Comparison of ENCODE assay signal across 1 cellular context in the genomic region with DNA sequence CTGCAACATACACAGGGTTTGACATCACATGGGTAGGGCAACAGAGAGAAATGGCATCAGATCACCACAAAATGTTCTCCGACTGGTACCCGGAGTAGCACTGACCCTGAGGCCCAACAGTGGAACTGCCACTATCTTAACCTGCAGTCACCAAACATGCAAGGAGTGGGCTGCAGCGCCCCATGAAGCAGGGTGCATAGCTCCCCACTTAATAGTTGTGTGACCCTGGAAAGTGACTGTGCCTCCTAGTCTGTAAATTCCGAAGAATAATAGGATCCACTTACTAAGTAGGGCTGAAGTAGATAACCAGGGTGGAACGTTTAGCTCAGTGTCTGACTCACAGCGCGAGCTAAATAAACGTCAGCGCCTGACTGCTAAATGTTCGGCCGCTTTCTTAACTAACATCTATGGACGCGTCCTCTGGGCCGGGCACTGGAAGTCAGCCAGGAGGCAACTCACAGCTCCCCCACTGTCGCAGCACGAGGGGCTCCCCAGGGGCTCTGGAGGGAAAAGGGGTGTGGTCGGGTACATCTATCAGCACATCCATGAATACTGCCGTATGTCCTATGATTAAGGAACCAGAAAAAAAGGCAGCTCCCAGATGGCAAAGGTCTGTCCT.
A peak's percentile ranks its signal among the peaks of the same experiment; 100 is the strongest.
TF ChIP-seq lines count a peak whose summit lies in the region.

No MANE protein-coding gene starts in this region.

TF ChIP-seq in HepG2, 621 proteins besides CTCF, POLR2A, EP300 and RAD21 (continues in another document):
- TF ChIP-seq REXO4 (CRISPR knock-in tag; IDR thresholded peaks at IDR 0.05; ENCODE audit: borderline replicate concordance) (no peak), ZNF30 (CRISPR knock-in tag; IDR thresholded peaks at IDR 0.05) (0 out of 2 replicates have a peak, but pooled peaks have one; percentile 3), ZFP36L1 (CRISPR knock-in tag; IDR thresholded peaks at IDR 0.05) (no peak), FOXJ3 (CRISPR knock-in tag; IDR thresholded peaks at IDR 0.05; ENCODE audit: borderline replicate concordance) (0 out of 2 replicates have a peak, but pooled peaks have one; percentile 19), ZNF367 (CRISPR knock-in tag; IDR thresholded peaks at IDR 0.05; ENCODE audit: borderline replicate concordance) (no peak), ZFP36L2 (CRISPR knock-in tag; IDR thresholded peaks at IDR 0.05) (no peak), MBNL3 (CRISPR knock-in tag; conservative IDR thresholded peaks at IDR 0.05) (no peak), ZNF567 (CRISPR knock-in tag; IDR thresholded peaks at IDR 0.05; ENCODE audit: borderline replicate concordance) (no peak), ZNF296 (CRISPR knock-in tag; conservative IDR thresholded peaks at IDR 0.05) (no peak), SPEN (CRISPR knock-in tag; IDR thresholded peaks at IDR 0.05; ENCODE audit: low read depth) (no peak), ZNF780A (CRISPR knock-in tag; IDR thresholded peaks at IDR 0.05) (0 out of 2 replicates have a peak, but pooled peaks have one; percentile 4), ETV6 (CRISPR knock-in tag; conservative IDR thresholded peaks at IDR 0.05) (no peak), ELF3 (CRISPR knock-in tag; IDR thresholded peaks at IDR 0.05) (no peak), FOXC1 (CRISPR knock-in tag; IDR thresholded peaks at IDR 0.05; ENCODE audit: borderline replicate concordance) (no peak; the same call in 1 of the 2 replicates), ZIK1 (CRISPR knock-in tag; IDR thresholded peaks at IDR 0.05; ENCODE audit: borderline replicate concordance, low read depth) (no peak)
- TF ChIP-seq, protein P1, sequence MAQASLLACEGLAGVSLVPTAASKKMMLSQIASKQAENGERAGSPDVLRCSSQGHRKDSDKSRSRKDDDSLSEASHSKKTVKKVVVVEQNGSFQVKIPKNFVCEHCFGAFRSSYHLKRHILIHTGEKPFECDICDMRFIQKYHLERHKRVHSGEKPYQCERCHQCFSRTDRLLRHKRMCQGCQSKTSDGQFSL (CRISPR knock-in tag; IDR thresholded peaks at IDR 0.05), result 0 out of 2 replicates have a peak, but pooled peaks have one; percentile 50
- TF ChIP-seq, protein P2, sequence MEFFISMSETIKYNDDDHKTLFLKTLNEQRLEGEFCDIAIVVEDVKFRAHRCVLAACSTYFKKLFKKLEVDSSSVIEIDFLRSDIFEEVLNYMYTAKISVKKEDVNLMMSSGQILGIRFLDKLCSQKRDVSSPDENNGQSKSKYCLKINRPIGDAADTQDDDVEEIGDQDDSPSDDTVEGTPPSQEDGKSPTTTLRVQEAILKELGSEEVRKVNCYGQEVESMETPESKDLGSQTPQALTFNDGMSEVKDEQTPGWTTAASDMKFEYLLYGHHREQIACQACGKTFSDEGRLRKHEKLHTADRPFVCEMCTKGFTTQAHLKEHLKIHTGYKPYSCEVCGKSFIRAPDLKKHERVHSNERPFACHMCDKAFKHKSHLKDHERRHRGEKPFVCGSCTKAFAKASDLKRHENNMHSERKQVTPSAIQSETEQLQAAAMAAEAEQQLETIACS (CRISPR knock-in tag; IDR thresholded peaks at IDR 0.05), result no peak
- TF ChIP-seq, protein P3, sequence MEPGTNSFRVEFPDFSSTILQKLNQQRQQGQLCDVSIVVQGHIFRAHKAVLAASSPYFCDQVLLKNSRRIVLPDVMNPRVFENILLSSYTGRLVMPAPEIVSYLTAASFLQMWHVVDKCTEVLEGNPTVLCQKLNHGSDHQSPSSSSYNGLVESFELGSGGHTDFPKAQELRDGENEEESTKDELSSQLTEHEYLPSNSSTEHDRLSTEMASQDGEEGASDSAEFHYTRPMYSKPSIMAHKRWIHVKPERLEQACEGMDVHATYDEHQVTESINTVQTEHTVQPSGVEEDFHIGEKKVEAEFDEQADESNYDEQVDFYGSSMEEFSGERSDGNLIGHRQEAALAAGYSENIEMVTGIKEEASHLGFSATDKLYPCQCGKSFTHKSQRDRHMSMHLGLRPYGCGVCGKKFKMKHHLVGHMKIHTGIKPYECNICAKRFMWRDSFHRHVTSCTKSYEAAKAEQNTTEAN (CRISPR knock-in tag; conservative IDR thresholded peaks at IDR 0.05), result no peak
- TF ChIP-seq, protein P4, sequence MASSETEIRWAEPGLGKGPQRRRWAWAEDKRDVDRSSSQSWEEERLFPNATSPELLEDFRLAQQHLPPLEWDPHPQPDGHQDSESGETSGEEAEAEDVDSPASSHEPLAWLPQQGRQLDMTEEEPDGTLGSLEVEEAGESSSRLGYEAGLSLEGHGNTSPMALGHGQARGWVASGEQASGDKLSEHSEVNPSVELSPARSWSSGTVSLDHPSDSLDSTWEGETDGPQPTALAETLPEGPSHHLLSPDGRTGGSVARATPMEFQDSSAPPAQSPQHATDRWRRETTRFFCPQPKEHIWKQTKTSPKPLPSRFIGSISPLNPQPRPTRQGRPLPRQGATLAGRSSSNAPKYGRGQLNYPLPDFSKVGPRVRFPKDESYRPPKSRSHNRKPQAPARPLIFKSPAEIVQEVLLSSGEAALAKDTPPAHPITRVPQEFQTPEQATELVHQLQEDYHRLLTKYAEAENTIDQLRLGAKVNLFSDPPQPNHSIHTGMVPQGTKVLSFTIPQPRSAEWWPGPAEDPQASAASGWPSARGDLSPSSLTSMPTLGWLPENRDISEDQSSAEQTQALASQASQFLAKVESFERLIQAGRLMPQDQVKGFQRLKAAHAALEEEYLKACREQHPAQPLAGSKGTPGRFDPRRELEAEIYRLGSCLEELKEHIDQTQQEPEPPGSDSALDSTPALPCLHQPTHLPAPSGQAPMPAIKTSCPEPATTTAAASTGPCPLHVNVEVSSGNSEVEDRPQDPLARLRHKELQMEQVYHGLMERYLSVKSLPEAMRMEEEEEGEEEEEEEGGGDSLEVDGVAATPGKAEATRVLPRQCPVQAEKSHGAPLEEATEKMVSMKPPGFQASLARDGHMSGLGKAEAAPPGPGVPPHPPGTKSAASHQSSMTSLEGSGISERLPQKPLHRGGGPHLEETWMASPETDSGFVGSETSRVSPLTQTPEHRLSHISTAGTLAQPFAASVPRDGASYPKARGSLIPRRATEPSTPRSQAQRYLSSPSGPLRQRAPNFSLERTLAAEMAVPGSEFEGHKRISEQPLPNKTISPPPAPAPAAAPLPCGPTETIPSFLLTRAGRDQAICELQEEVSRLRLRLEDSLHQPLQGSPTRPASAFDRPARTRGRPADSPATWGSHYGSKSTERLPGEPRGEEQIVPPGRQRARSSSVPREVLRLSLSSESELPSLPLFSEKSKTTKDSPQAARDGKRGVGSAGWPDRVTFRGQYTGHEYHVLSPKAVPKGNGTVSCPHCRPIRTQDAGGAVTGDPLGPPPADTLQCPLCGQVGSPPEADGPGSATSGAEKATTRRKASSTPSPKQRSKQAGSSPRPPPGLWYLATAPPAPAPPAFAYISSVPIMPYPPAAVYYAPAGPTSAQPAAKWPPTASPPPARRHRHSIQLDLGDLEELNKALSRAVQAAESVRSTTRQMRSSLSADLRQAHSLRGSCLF (CRISPR knock-in tag; IDR thresholded peaks at IDR 0.05; ENCODE audit: borderline replicate concordance), result no peak
- TF ChIP-seq, protein P5, sequence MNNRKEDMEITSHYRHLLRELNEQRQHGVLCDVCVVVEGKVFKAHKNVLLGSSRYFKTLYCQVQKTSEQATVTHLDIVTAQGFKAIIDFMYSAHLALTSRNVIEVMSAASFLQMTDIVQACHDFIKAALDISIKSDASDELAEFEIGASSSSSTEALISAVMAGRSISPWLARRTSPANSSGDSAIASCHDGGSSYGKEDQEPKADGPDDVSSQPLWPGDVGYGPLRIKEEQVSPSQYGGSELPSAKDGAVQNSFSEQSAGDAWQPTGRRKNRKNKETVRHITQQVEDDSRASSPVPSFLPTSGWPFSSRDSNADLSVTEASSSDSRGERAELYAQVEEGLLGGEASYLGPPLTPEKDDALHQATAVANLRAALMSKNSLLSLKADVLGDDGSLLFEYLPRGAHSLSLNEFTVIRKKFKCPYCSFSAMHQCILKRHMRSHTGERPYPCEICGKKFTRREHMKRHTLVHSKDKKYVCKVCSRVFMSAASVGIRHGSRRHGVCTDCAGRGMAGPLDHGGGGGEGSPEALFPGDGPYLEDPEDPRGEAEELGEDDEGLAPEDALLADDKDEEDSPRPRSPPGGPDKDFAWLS (CRISPR knock-in tag; IDR thresholded peaks at IDR 0.05; ENCODE audit: borderline replicate concordance), result 0 out of 2 replicates have a peak, but pooled peaks have one; percentile 8
- TF ChIP-seq, protein P6, sequence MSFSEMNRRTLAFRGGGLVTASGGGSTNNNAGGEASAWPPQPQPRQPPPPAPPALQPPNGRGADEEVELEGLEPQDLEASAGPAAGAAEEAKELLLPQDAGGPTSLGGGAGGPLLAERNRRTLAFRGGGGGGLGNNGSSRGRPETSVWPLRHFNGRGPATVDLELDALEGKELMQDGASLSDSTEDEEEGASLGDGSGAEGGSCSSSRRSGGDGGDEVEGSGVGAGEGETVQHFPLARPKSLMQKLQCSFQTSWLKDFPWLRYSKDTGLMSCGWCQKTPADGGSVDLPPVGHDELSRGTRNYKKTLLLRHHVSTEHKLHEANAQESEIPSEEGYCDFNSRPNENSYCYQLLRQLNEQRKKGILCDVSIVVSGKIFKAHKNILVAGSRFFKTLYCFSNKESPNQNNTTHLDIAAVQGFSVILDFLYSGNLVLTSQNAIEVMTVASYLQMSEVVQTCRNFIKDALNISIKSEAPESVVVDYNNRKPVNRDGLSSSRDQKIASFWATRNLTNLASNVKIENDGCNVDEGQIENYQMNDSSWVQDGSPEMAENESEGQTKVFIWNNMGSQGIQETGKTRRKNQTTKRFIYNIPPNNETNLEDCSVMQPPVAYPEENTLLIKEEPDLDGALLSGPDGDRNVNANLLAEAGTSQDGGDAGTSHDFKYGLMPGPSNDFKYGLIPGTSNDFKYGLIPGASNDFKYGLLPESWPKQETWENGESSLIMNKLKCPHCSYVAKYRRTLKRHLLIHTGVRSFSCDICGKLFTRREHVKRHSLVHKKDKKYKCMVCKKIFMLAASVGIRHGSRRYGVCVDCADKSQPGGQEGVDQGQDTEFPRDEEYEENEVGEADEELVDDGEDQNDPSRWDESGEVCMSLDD (CRISPR knock-in tag; IDR thresholded peaks at IDR 0.05; ENCODE audit: borderline replicate concordance), result no peak
- TF ChIP-seq, protein P7, sequence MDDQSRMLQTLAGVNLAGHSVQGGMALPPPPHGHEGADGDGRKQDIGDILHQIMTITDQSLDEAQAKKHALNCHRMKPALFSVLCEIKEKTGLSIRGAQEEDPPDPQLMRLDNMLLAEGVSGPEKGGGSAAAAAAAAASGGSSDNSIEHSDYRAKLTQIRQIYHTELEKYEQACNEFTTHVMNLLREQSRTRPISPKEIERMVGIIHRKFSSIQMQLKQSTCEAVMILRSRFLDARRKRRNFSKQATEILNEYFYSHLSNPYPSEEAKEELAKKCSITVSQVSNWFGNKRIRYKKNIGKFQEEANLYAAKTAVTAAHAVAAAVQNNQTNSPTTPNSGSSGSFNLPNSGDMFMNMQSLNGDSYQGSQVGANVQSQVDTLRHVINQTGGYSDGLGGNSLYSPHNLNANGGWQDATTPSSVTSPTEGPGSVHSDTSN (CRISPR knock-in tag; IDR thresholded peaks at IDR 0.05; ENCODE audit: borderline replicate concordance), result no peak
- TF ChIP-seq, protein P8, sequence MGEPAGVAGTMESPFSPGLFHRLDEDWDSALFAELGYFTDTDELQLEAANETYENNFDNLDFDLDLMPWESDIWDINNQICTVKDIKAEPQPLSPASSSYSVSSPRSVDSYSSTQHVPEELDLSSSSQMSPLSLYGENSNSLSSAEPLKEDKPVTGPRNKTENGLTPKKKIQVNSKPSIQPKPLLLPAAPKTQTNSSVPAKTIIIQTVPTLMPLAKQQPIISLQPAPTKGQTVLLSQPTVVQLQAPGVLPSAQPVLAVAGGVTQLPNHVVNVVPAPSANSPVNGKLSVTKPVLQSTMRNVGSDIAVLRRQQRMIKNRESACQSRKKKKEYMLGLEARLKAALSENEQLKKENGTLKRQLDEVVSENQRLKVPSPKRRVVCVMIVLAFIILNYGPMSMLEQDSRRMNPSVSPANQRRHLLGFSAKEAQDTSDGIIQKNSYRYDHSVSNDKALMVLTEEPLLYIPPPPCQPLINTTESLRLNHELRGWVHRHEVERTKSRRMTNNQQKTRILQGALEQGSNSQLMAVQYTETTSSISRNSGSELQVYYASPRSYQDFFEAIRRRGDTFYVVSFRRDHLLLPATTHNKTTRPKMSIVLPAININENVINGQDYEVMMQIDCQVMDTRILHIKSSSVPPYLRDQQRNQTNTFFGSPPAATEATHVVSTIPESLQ (CRISPR knock-in tag; conservative IDR thresholded peaks at IDR 0.05), result no peak
- TF ChIP-seq, protein P9, sequence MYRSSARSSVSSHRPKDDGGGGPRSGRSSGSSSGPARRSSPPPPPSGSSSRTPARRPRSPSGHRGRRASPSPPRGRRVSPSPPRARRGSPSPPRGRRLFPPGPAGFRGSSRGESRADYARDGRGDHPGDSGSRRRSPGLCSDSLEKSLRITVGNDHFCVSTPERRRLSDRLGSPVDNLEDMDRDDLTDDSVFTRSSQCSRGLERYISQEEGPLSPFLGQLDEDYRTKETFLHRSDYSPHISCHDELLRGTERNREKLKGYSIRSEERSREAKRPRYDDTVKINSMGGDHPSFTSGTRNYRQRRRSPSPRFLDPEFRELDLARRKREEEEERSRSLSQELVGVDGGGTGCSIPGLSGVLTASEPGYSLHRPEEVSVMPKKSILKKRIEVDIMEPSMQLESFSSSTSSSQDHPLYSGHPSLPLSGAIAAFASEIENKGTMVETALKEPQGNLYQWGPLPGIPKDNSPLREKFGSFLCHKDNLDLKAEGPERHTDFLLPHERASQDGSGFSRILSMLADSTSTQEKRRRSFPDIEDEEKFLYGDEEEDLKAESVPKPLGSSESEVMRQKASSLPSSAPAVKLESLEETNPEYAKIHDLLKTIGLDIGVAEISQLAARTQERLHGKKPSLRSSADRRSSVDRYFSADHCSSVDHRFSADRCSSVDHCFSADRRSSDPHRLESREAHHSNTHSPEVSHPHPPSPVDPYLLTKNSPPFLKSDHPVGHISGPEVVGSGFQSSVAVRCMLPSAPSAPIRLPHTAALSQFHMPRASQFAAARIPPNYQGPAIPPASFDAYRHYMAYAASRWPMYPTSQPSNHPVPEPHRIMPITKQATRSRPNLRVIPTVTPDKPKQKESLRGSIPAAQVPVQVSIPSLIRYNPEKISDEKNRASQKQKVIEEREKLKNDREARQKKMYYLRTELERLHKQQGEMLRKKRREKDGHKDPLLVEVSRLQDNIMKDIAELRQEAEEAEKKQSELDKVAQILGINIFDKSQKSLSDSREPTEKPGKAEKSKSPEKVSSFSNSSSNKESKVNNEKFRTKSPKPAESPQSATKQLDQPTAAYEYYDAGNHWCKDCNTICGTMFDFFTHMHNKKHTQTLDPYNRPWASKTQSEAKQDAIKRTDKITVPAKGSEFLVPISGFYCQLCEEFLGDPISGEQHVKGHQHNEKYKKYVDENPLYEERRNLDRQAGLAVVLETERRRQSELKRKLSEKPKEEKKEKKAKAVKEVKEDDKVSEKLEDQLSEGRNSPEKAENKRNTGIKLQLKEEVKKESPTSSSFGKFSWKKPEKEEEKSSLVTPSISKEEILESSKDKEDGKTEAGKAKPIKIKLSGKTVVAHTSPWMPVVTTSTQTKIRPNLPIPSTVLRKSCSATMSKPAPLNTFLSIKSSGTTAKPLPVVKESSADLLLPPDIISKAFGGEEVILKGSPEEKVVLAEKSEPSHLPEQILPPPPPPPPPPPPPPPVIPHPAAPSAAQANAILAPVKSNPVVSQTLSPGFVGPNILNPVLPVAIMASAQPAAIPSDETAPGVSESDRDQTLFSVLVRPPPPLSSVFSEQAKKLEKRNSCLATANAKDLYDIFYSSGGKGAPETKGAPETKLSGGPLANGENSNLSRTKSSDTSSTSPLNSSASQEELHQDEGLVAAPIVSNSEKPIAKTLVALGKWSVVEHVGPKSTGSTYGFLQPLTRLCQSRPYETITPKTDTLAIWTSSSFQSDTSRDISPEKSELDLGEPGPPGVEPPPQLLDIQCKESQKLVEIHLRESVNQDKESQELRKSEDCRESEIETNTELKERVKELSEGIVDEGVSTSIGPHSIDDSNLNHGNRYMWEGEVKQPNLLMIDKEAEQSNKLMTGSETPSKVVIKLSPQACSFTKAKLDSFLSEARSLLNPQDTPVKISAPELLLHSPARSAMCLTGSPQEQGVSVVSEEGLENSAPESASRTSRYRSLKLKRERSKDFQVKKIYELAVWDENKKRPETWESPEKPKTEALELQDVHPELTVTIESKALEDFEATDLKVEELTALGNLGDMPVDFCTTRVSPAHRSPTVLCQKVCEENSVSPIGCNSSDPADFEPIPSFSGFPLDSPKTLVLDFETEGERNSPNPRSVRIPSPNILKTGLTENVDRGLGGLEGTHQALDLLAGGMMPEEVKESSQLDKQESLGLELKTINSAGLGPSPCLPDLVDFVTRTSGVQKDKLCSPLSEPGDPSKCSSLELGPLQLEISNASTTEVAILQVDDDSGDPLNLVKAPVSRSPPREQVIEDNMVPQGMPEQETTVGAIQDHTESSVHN (CRISPR knock-in tag; IDR thresholded peaks at IDR 0.05), result no peak
